In the genomic region with DNA sequence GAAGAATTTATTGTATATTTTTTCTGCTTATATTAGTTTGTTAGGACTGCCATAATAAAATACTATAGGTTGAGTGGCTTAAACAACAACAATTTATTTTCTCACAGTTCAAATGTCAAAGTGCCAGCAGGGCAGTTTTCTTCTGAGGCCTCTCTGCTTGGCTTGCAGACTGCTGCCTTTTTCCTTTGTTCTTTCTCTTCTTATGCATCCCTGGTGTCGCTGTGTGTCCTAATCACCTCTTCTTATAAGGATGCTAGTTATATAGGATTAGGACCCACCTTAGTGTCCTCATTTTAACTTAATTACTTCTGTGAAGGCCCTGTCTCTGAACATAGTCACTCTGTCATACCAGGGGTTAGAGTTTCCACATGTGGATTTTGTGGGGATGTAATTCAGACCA, we compare ENCODE assay signal across 15 cellular contexts.
DNase-seq lines count a peak whose midpoint lies in the region; ATAC-seq and TF ChIP-seq lines count a peak whose summit lies in the region.
"Had no signal": no experiment of that assay in that cellular context is flagged by ENCODE, and none has a peak within 500 bp of the region (broad histone marks: within the 10 kb centered on the region; RNA-seq: fewer than 3 reads in every experiment).

No MANE protein-coding gene starts in this region.

- H3K4me2 ChIP-seq in neural progenitor cell, result peak overlapping the region; percentile 46
- H3K4me2 ChIP-seq: A549 had no signal

- no peaks in the 10 kb centered on the region for H4K20me1 ChIP-seq in neural progenitor cell (ENCODE audit: low read depth)

- no peaks in the 10 kb centered on the region for H3K9me3 ChIP-seq in neural progenitor cell (ENCODE audit: low read depth)
- H3K9me3 ChIP-seq: A549, BE2C had no signal

- H3K79me2 ChIP-seq in neural progenitor cell (ENCODE audit: low read depth), result no peaks in the 10 kb centered on the region

- H3K27ac Mint-ChIP-seq in glutamatergic neuron (ENCODE audit: unreplicated experiment) (peak overlapping the region; percentile 79), neural progenitor cell (peak overlapping the region; percentile 70)
- H3K27ac Mint-ChIP-seq: CD4-positive, alpha-beta memory T cell; HFFc6 had no signal

- no peak for ATAC-seq in GM18870 (IDR thresholded peaks at IDR 0.05; ENCODE audit: unreplicated experiment)
- no peak for ATAC-seq in GM21786 (IDR thresholded peaks at IDR 0.05; ENCODE audit: unreplicated experiment)
- ATAC-seq: A549, GM12878, HepG2 had no signal

- no peak overlapping the region for H3K9ac ChIP-seq in neural progenitor cell

- TF ChIP-seq CTCF in glutamatergic neuron (IDR thresholded peaks at IDR 0.05; ENCODE audit: partially characterized antibody, unreplicated experiment) (no peak), neural progenitor cell (IDR thresholded peaks at IDR 0.05) (no peak)

- no peaks in the 10 kb centered on the region for H3K36me3 ChIP-seq in H7 (replicated peaks; ENCODE audit: control insufficient read depth, insufficient read depth, low read length)
- no peaks in the 10 kb centered on the region for H3K36me3 ChIP-seq in neural progenitor cell
- H3K36me3 ChIP-seq: BE2C had no signal

- peaks cover 16% of the 10 kb centered on the region for H3K4me1 ChIP-seq in neural progenitor cell
- H3K4me1 ChIP-seq: A549, BE2C had no signal

- H3K27ac ChIP-seq in neural progenitor cell, result no peak overlapping the region
- H3K27ac ChIP-seq: A549, C4-2B had no signal

- DNase-seq in H7 (peak; percentile 1), NCI-H69 (lab: John Stamatoyannopoulos, UW) (peak; percentile 59), glutamatergic neuron (no peak), neural progenitor cell (ENCODE audit: low spot score) (peak; percentile 44)
- DNase-seq: BE2C; CD4-positive, alpha-beta memory T cell; DMS79; HCEC 1CT; HFFc6 had no signal

- H3K4me3 Mint-ChIP-seq in glutamatergic neuron (ENCODE audit: unreplicated experiment) (no peak overlapping the region), neural progenitor cell (no peak overlapping the region)
- H3K4me3 Mint-ChIP-seq: CD4-positive, alpha-beta memory T cell; HFFc6 had no signal

- H3K9me3 Mint-ChIP-seq in glutamatergic neuron (ENCODE audit: unreplicated experiment) (peaks cover 7% of the 10 kb centered on the region), neural progenitor cell (no peaks in the 10 kb centered on the region)

- H3K4me3 ChIP-seq in H7 (ENCODE audit: insufficient read depth, low read depth, low read length) (no peak overlapping the region), neural progenitor cell (no peak overlapping the region)
- H3K4me3 ChIP-seq: A549, GM12878 had no signal

- peaks cover 6% of the 10 kb centered on the region for H3K27me3 Mint-ChIP-seq in glutamatergic neuron (ENCODE audit: unreplicated experiment)
- no peaks in the 10 kb centered on the region for H3K27me3 Mint-ChIP-seq in neural progenitor cell (ENCODE audit: insufficient read depth, low read depth)
- H3K27me3 Mint-ChIP-seq: CD4-positive, alpha-beta memory T cell had no signal

- peaks cover 24% of the 10 kb centered on the region for H3K4me1 Mint-ChIP-seq in glutamatergic neuron (ENCODE audit: low read depth, unreplicated experiment)
- peaks cover 16% of the 10 kb centered on the region for H3K4me1 Mint-ChIP-seq in neural progenitor cell
- H3K4me1 Mint-ChIP-seq: CD4-positive, alpha-beta memory T cell had no signal

- peaks cover 4% of the 10 kb centered on the region for H3F3A ChIP-seq in neural progenitor cell (ENCODE audit: low read depth)

- H3K36me3 Mint-ChIP-seq in glutamatergic neuron (ENCODE audit: unreplicated experiment), result no peaks in the 10 kb centered on the region
- no peaks in the 10 kb centered on the region for H3K36me3 Mint-ChIP-seq in neural progenitor cell
- H3K36me3 Mint-ChIP-seq: CD4-positive, alpha-beta memory T cell had no signal

- no peak overlapping the region for H2AFZ ChIP-seq in neural progenitor cell (replicated peaks)

- H3K27me3 ChIP-seq in H7 (ENCODE audit: control insufficient read depth, insufficient read depth, low read length) (no peaks in the 10 kb centered on the region), neural progenitor cell (no peaks in the 10 kb centered on the region)
- H3K27me3 ChIP-seq: BE2C had no signal
